In genomic region chr3:43632986-43633385, GRCh38 we compare ENCODE assay signal across 13 cellular contexts. TPM values are rescaled to one million over a fixed set of nuclear protein-coding genes. Genes with fewer than 3 reads are reported as not detected.
A peak's percentile ranks its signal among the peaks of the same experiment; 100 is the strongest.
DNase-seq lines count a peak whose midpoint lies in the region; ATAC-seq, FAIRE-seq and TF ChIP-seq lines count a peak whose summit lies in the region.
"Had no signal": no experiment of that assay in that cellular context is flagged by ENCODE, and none has a peak within 500 bp of the region (broad histone marks: within the 10 kb centered on the region; RNA-seq: fewer than 3 reads in every experiment).

No MANE protein-coding gene starts in this region.

- in situ Hi-C loops in mammary epithelial cell (cut with MboI; ENCODE audit: low sequenced_read_pairs in 2 of 2): no loop called here

- no peaks in the 10 kb centered on the region for H3K27me3 Mint-ChIP-seq in MCF 10A (ENCODE audit: insufficient read depth, unreplicated experiment)

- H3K27ac ChIP-seq in mammary epithelial cell (ENCODE audit: insufficient read depth, low read depth, low read length) (no peak overlapping the region), PC-3 (ENCODE audit: low read length) (peak overlapping the region; percentile 88), epithelial cell of prostate (peak overlapping the region; percentile 77), esophagus squamous epithelium (no peak overlapping the region)
- H3K27ac ChIP-seq: 22Rv1; BLaER1 treated with 17β-estradiol and CSF1 and Interleukin-3, amounts not matched to agents 10 nM and 100 nM had no signal

- H3K4me1 ChIP-seq in mammary epithelial cell (ENCODE audit: insufficient read depth, low read length) (peaks cover 7% of the 10 kb centered on the region), PC-3 (ENCODE audit: insufficient read depth, low read length) (peaks cover 31% of the 10 kb centered on the region), esophagus squamous epithelium (no peaks in the 10 kb centered on the region)
- H3K4me1 ChIP-seq: BLaER1 treated with 17β-estradiol and CSF1 and Interleukin-3, amounts not matched to agents 10 nM and 100 nM had no signal

- H3K4me3 Mint-ChIP-seq in MCF 10A (ENCODE audit: unreplicated experiment): no peak overlapping the region
- H3K4me3 Mint-ChIP-seq: CD4-positive, CD25-positive, alpha-beta regulatory T cell; H9 had no signal

- H2AFZ ChIP-seq in mammary epithelial cell (ENCODE audit: low read depth, low read length) (no peak overlapping the region), PC-3 (ENCODE audit: low read length) (no peak overlapping the region)

- no peaks in the 10 kb centered on the region for H3K27me3 ChIP-seq in mammary epithelial cell (ENCODE audit: insufficient read depth, low read length)
- no peaks in the 10 kb centered on the region for H3K27me3 ChIP-seq in PC-3 (ENCODE audit: low read length)
- H3K27me3 ChIP-seq in esophagus squamous epithelium: no peaks in the 10 kb centered on the region
- H3K27me3 ChIP-seq: BLaER1 treated with 17β-estradiol and CSF1 and Interleukin-3, amounts not matched to agents 10 nM and 100 nM had no signal

- H3K4me3 ChIP-seq in mammary epithelial cell (replicated peaks in 1 of 3; ENCODE audit: insufficient read depth in 1 of 3, low read depth in 2 of 3, low read length in 3 of 3): no peak overlapping the region
- H3K4me3 ChIP-seq in PC-3 (ENCODE audit: low read length): no peak overlapping the region
- H3K4me3 ChIP-seq in esophagus squamous epithelium: no peak overlapping the region
- H3K4me3 ChIP-seq: BLaER1 treated with 17β-estradiol and CSF1 and Interleukin-3, amounts not matched to agents 10 nM and 100 nM; GM12878 had no signal

- H3K9ac ChIP-seq in mammary epithelial cell (ENCODE audit: insufficient read depth, low read length) (no peak overlapping the region), PC-3 (ENCODE audit: low read length) (no peak overlapping the region)
- H3K9ac ChIP-seq: BLaER1 treated with 17β-estradiol and CSF1 and Interleukin-3, amounts not matched to agents 10 nM and 100 nM had no signal

- intact Hi-C loops in MCF 10A (cut with micrococcal nuclease): no loop called here
- intact Hi-C loops in mammary epithelial cell (cut with micrococcal nuclease): no loop called here
- intact Hi-C loops in PC-3 (cut with micrococcal nuclease): loop anchor here (1.0 to 2.0 kb wide), 2 partner anchors 11 to 58 kb away; partner anchors contain the start of genes ABHD5 and ANO10
- intact Hi-C loops in esophagus squamous epithelium (cut with DNase I): no loop called here

- H4K20me1 ChIP-seq in mammary epithelial cell (ENCODE audit: insufficient read depth, low read length) (no peaks in the 10 kb centered on the region), PC-3 (ENCODE audit: low read length) (no peaks in the 10 kb centered on the region)
- H4K20me1 ChIP-seq: BLaER1 treated with 17β-estradiol and CSF1 and Interleukin-3, amounts not matched to agents 10 nM and 100 nM had no signal

- POLR2A ChIA-PET in MCF 10A (lab: Yijun Ruan, JAX): interaction anchor here (3.6 kb wide), 1 partner anchor 11 kb away, joined by 15 read pairs; the partner anchor contains the start of gene ANO10
- POLR2A ChIA-PET in PC-3 (lab: Charles Lee; ENCODE audit: unreplicated experiment): interaction anchor here (1.0 kb wide), 1 partner anchor 11 kb away, joined by 4 read pairs; the partner anchor contains the start of gene ANO10

- WGBS in mammary epithelial cell (ENCODE audit: low coverage, missing lambda C conversion rate): 90% methylated on average over 7 of the region's 7 CpGs
- 77 to 81% methylated on average over 7 of the region's 7 CpGs for WGBS in esophagus squamous epithelium, 2 donors

- dilution Hi-C loops in mammary epithelial cell (cut with HindIII; ENCODE audit: low sequenced_read_pairs): no loop called here

- no peaks in the 10 kb centered on the region for H3K9me3 ChIP-seq in mammary epithelial cell (replicated peaks; ENCODE audit: insufficient read depth, low read length)
- no peaks in the 10 kb centered on the region for H3K9me3 ChIP-seq in PC-3 (ENCODE audit: low read length)
- no peaks in the 10 kb centered on the region for H3K9me3 ChIP-seq in esophagus squamous epithelium

- CTCF ChIA-PET in MCF 10A (lab: Yijun Ruan, JAX) (no interaction called here), mammary epithelial cell (lab: Charles Lee; ENCODE audit: low non-redundant PET) (no interaction called here), PC-3 (lab: Charles Lee) (interaction anchor here (0.6 to 1.3 kb wide), 2 partner anchors 11 to 57 kb away, joined by 4 to 5 read pairs; partner anchors contain the start of gene ANO10)

- H3K36me3 ChIP-seq in mammary epithelial cell (ENCODE audit: insufficient read depth, low read length) (no peaks in the 10 kb centered on the region), PC-3 (ENCODE audit: low read depth, low read length) (no peaks in the 10 kb centered on the region), esophagus squamous epithelium (no peaks in the 10 kb centered on the region)
- H3K36me3 ChIP-seq: BLaER1 treated with 17β-estradiol and CSF1 and Interleukin-3, amounts not matched to agents 10 nM and 100 nM had no signal

- TF ChIP-seq CTCF in MCF 10A (IDR thresholded peaks at IDR 0.05; ENCODE audit: unreplicated experiment): no peak
- no peak for TF ChIP-seq CTCF in mammary epithelial cell (conservative IDR thresholded peaks at IDR 0.05 in 1 of 2, IDR thresholded peaks at IDR 0.05 in 1 of 2; ENCODE audit: extremely low read depth in 1 of 2, insufficient read depth in 1 of 2, low read depth in 1 of 2, low read length in 2 of 2)
- no peak for TF ChIP-seq CTCF in PC-3 (conservative IDR thresholded peaks at IDR 0.05; ENCODE audit: low read depth, low read length)
- TF ChIP-seq CTCF in esophagus squamous epithelium (IDR thresholded peaks at IDR 0.05): no peak

- BruUV-seq in MCF 10A (replicated peaks; lab: Mats Ljungman, UMichigan) (no TSS peak), mammary epithelial cell (replicated peaks; lab: Mats Ljungman, UMichigan) (no TSS peak), PC-3 (replicated peaks; lab: Mats Ljungman, UMichigan) (no TSS peak)

- no peaks in the 10 kb centered on the region for H3K36me3 Mint-ChIP-seq in MCF 10A (ENCODE audit: insufficient read depth, unreplicated experiment)

- no peaks in the 10 kb centered on the region for H3K4me1 Mint-ChIP-seq in MCF 10A (ENCODE audit: insufficient read depth, unreplicated experiment)
- H3K4me1 Mint-ChIP-seq: CD4-positive, CD25-positive, alpha-beta regulatory T cell had no signal

- H3F3A ChIP-seq in PC-3 (ENCODE audit: low read length, unreplicated experiment): peaks cover 7% of the 10 kb centered on the region

- no peak for DNase-seq in MCF 10A (ENCODE audit: unreplicated experiment)
- no peak for DNase-seq in mammary epithelial cell
- no peak for DNase-seq in PC-3
- DNase-seq in epithelial cell of prostate (ENCODE audit: low read depth, low spot score): no peak
- DNase-seq in esophagus squamous epithelium (lab: John Stamatoyannopoulos, UW): no peak
- DNase-seq in GM12892 (ENCODE audit: insufficient read length): no peak
- DNase-seq in middle frontal gyrus (ENCODE audit: extremely low spot score, low spot score): no peak
- DNase-seq: CD4-positive, CD25-positive, alpha-beta regulatory T cell; GOT3; H9 had no signal

- H3K4me2 ChIP-seq in mammary epithelial cell (ENCODE audit: insufficient read depth, low read depth, low read length) (no peak overlapping the region), PC-3 (ENCODE audit: low read length) (peak overlapping the region; percentile 36)
- H3K4me2 ChIP-seq: BLaER1 treated with 17β-estradiol and CSF1 and Interleukin-3, amounts not matched to agents 10 nM and 100 nM had no signal

- ATAC-seq in PC-3: no peak
- ATAC-seq: GM12878 had no signal

- peaks cover 14% of the 10 kb centered on the region for H3K9me3 Mint-ChIP-seq in MCF 10A (ENCODE audit: unreplicated experiment)

- no peaks in the 10 kb centered on the region for H3K9me2 ChIP-seq in PC-3 (replicated peaks; ENCODE audit: low read length)

- TF ChIP-seq POLR2A in esophagus squamous epithelium (IDR thresholded peaks at IDR 0.05) (no peak), GM12892 (IDR thresholded peaks at IDR 0.05; ENCODE audit: low read depth, low read length) (no peak)

- H3K79me2 ChIP-seq in mammary epithelial cell (ENCODE audit: insufficient read depth, low read length) (no peaks in the 10 kb centered on the region), PC-3 (ENCODE audit: low read length) (no peaks in the 10 kb centered on the region)

- FAIRE-seq in GM12892 (lab: Jason Lieb, UNC): no peak
- FAIRE-seq: GM12878 had no signal

- H3K27ac Mint-ChIP-seq in MCF 10A (ENCODE audit: low read depth, unreplicated experiment): peak overlapping the region; percentile 75
- H3K27ac Mint-ChIP-seq: CD4-positive, CD25-positive, alpha-beta regulatory T cell; H9 had no signal

RNA-seq across cellular contexts. Expression of gene ANO10, which starts 11.2 kb away (rescaled TPM):
- total RNA-seq in MCF 10A (2022) (15.0 and 16.4 TPM in 2 replicates), mammary epithelial cell (10 to 100 TPM; 41.3 to 43.6 TPM), PC-3 (2014; rRNA removed) (23.7 and 28.3 TPM in 2 replicates), esophagus squamous epithelium (10 to 100 TPM; 18.5 to 22.3 (median 20.3) TPM)
- polyA plus RNA-seq in mammary epithelial cell: 27.8 TPM
- 40.3 TPM for polyA minus RNA-seq in mammary epithelial cell
- polyA plus RNA-seq in GM12892 (2012; ENCODE audit: missing spikeins): 3.1 TPM

RNA-seq across cellular contexts. Expression of gene ABHD5, which starts 57.8 kb away (rescaled TPM):
- total RNA-seq in MCF 10A (2022): 30.3 and 32.6 TPM in 2 replicates
- total RNA-seq in mammary epithelial cell: 10 to 100 TPM; 37.9 to 59.8 TPM
- 32.4 TPM for polyA plus RNA-seq in mammary epithelial cell
- polyA minus RNA-seq in mammary epithelial cell: 39.3 TPM
- total RNA-seq in PC-3 (2014; rRNA removed): 27.1 and 29.5 TPM in 2 replicates
- total RNA-seq in esophagus squamous epithelium: 10 to 100 TPM; 28.3 to 38.1 (median 36.0) TPM
- polyA plus RNA-seq in GM12892 (2012; ENCODE audit: missing spikeins): 5.0 TPM

Comparison
In these comparisons a context has a peak if more than half of its experiments do, and no peak if none do; other contexts are left out.
1. H3K27ac ChIP-seq: peak in PC-3 (single experiment) and epithelial cell of prostate (single experiment); none in mammary epithelial cell (single experiment) and esophagus squamous epithelium (0 of 4).